In the genomic region with DNA sequence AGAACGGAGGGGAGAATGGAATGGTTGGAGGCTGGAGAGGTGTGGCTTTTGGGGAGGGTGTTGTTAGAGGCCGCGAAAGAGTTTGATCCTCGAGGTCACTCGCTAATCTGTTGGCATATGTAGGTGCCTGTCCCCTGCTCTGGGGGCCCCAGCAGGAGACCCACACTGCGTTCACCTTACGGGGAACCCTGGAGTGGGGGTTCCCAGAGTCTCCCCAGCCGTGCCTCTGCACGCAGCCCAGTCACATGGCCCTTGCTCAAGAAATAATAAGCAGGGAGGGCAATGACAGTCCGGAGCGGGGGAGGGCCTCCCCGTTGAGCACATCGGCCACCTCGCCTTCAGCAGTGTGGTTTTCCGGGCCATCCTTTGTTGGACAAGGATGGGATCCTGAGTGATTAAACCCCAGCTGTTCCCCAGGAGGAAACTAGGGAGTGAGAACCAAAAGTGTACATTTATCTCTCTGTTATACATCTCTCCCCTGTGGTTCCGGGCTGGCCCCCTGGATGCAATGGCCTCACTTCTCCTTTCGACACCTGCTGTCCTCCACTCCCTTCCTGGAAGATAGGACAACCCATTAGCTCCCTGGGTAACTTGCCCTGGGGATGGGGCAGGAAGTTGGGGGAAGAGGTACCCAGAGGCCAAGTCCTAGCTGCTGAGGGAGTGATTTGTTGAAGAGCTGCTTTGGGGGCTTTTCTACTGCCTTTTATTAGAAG, we compare ENCODE assay signal across 8 cellular contexts. TPM values are rescaled to one million over a fixed set of nuclear protein-coding genes. Genes with fewer than 3 reads are reported as not detected.
DNase-seq lines count a peak whose midpoint lies in the region; ATAC-seq and TF ChIP-seq lines count a peak whose summit lies in the region.

No MANE protein-coding gene starts in this region.

- intact Hi-C loops in ascending aorta (cut with DNase I): loop anchor here (2.0 to 5.0 kb wide), 3 partner anchors 15 to 42 kb away; no protein-coding TSS in a partner anchor

- DNase-seq in AML-193 (lab: John Stamatoyannopoulos, UW) (peak; percentile 27 to 38), ascending aorta (ENCODE audit: low spot score in 2 of 2) (peak in 1 of 2 donors; percentile 69), skeletal muscle cell (ENCODE audit: low read depth) (no peak), NCI-H2171 treated with DMSO at 0.1 percent for 48 hours (lab: John Stamatoyannopoulos, UW) (no peak), NCI-H1092 treated with DMSO at 0.1 percent for 48 hours (lab: John Stamatoyannopoulos, UW) (no peak)

- H3K9me3 ChIP-seq in HUES64 (ENCODE audit: insufficient read depth, low read depth, low read length): no peaks in the 10 kb centered on the region
- H3K9me3 ChIP-seq in ascending aorta: no peaks in the 10 kb centered on the region
- no peaks in the 10 kb centered on the region for H3K9me3 ChIP-seq in iPS-15b (ENCODE audit: control insufficient read depth, insufficient read depth, low read length)

- H3K4me1 ChIP-seq in HUES64 (ENCODE audit: insufficient read depth, low read length): peaks cover 67% of the 10 kb centered on the region
- H3K4me1 ChIP-seq in ascending aorta: peaks cover 13 to 47% of the 10 kb centered on the region in 2 donors
- peaks cover 54% of the 10 kb centered on the region for H3K4me1 ChIP-seq in iPS-15b (ENCODE audit: control insufficient read depth, insufficient read depth, low read length)

- peaks cover 6% of the 10 kb centered on the region; the same call in 1 of the 2 replicates for H3K36me3 ChIP-seq in HUES64 (ENCODE audit: insufficient read depth, low read length)
- no peaks in the 10 kb centered on the region for H3K36me3 ChIP-seq in ascending aorta
- H3K36me3 ChIP-seq in iPS-15b (ENCODE audit: control insufficient read depth, insufficient read depth, low read length): no peaks in the 10 kb centered on the region

- H3K27me3 ChIP-seq in HUES64 (ENCODE audit: insufficient read depth, low read length) (peaks cover 18% of the 10 kb centered on the region; the same call in 1 of the 2 replicates), ascending aorta (no peaks in the 10 kb centered on the region), iPS-15b (ENCODE audit: control insufficient read depth, insufficient read depth, low read length) (peaks cover 23% of the 10 kb centered on the region)

- H3K27ac ChIP-seq in HUES64 (ENCODE audit: low read depth, low read length) (no peak overlapping the region), ascending aorta (peak overlapping the region; percentile 88 to 95)

- peak overlapping the region; percentile 82 for H3K9ac ChIP-seq in HUES64 (ENCODE audit: low read depth, low read length)
- H3K9ac ChIP-seq in iPS-15b (ENCODE audit: low read depth, low read length): peak overlapping the region; percentile 80

- no peak for TF ChIP-seq CTCF in ascending aorta (IDR thresholded peaks at IDR 0.05)

- 3% methylated on average over 17 of the region's 17 CpGs for WGBS in HUES64

- no peak for ATAC-seq in HG02623 (IDR thresholded peaks at IDR 0.05; ENCODE audit: unreplicated experiment)

- H3K4me3 ChIP-seq in HUES64 (ENCODE audit: low read length) (peak overlapping the region; percentile 83), ascending aorta (peak overlapping the region; percentile 74 to 90), iPS-15b (ENCODE audit: low read depth, low read length) (peak overlapping the region; percentile 80), skeletal muscle cell (ENCODE audit: low read depth, low read length) (peak overlapping the region; percentile 80)

RNA-seq across cellular contexts. Expression of gene PLEKHG3, which starts 1.3 kb away (rescaled TPM):
- 32.9 TPM for polyA plus RNA-seq in HUES64 (2013, experiment 1 of 2)
- polyA plus RNA-seq in HUES64 (2013, experiment 2 of 2): 23.8 TPM
- 134 TPM for total RNA-seq in ascending aorta

Comparison
In these comparisons a context has a peak if more than half of its experiments do, and no peak if none do; other contexts are left out.
1. DNase-seq: peak in AML-193 (2 of 2); none in skeletal muscle cell (single experiment), NCI-H2171 treated with DMSO at 0.1 percent for 48 hours (single experiment) and NCI-H1092 treated with DMSO at 0.1 percent for 48 hours (single experiment).
2. Peak in every context shown above with its lines, with median percentiles within 50 percentile points of each other: H3K4me3 ChIP-seq.